ENCODE assay signal across 1 cellular context in genomic region chr7:44463169-44463808, GRCh38.
TF ChIP-seq lines count a peak whose summit lies in the region.

No MANE protein-coding gene starts in this region.

TF ChIP-seq in GM23338, 12 proteins besides CTCF, POLR2A, EP300 and RAD21 (continued from another document):
- TF ChIP-seq REST (IDR thresholded peaks at IDR 0.05; ENCODE audit: unreplicated experiment) = no peak
- no peak for TF ChIP-seq STAT1 (IDR thresholded peaks at IDR 0.05; ENCODE audit: unreplicated experiment)
- TF ChIP-seq CREB1 (CRISPR knock-in tag; IDR thresholded peaks at IDR 0.05; ENCODE audit: low read depth) = no peak
